21 cellular contexts compared by ENCODE assay signal in genomic region chr7:157974678-157975230, GRCh38.
DNase-seq lines count a peak whose midpoint lies in the region; ATAC-seq, FAIRE-seq and TF ChIP-seq lines count a peak whose summit lies in the region.
"Had no signal": no experiment of that assay in that cellular context is flagged by ENCODE, and none has a peak within 500 bp of the region (broad histone marks: within the 10 kb centered on the region; RNA-seq: fewer than 3 reads in every experiment).

No MANE protein-coding gene starts in this region.

- no peak for TF ChIP-seq POLR2A in uterus (IDR thresholded peaks at IDR 0.05)

- TF ChIP-seq CTCF in kidney (IDR thresholded peaks at IDR 0.05; ENCODE audit: borderline replicate concordance, extremely low read depth, insufficient read depth) (no peak), osteoblast (IDR thresholded peaks at IDR 0.05; ENCODE audit: extremely low read depth, low read depth, low read length) (no peak), uterus (IDR thresholded peaks at IDR 0.05) (no peak)

- no peak for FAIRE-seq in kidney (lab: Jason Lieb, UNC)
- FAIRE-seq: A549, GM12892, GM18507, H54, HTR-8/SVneo had no signal

- intact Hi-C loops in kidney (cut with DNase I): no loop called here
- intact Hi-C loops in uterus (cut with DNase I; ENCODE audit: low total_unique reads): no loop called here

- H3K4me1 ChIP-seq in kidney (ENCODE audit: control insufficient read depth in 1 of 2, insufficient read depth in 1 of 2, low read depth in 1 of 2, low read length in 2 of 2) (no peaks in the 10 kb centered on the region), osteoblast (ENCODE audit: insufficient read depth, low read length) (no peaks in the 10 kb centered on the region), uterus (no peaks in the 10 kb centered on the region)
- H3K4me1 ChIP-seq: A549 had no signal

- no peak overlapping the region for H3K4me3 ChIP-seq in kidney (ENCODE audit: low read length in 2 of 2)
- no peak overlapping the region for H3K4me3 ChIP-seq in osteoblast (ENCODE audit: insufficient read depth, low read length)
- H3K4me3 ChIP-seq in uterus: no peak overlapping the region
- H3K4me3 ChIP-seq: A549, GM23338 had no signal

- H3K9ac ChIP-seq in kidney (ENCODE audit: low read length in 2 of 2): no peak overlapping the region

- ATAC-seq in HG03378 (IDR thresholded peaks at IDR 0.05; ENCODE audit: unreplicated experiment): no peak
- ATAC-seq: A549, GM23338 had no signal

- no peaks in the 10 kb centered on the region for H4K20me1 ChIP-seq in osteoblast (ENCODE audit: insufficient read depth, low read length)

- H3K27me3 ChIP-seq in osteoblast (ENCODE audit: insufficient read depth, low read length): no peaks in the 10 kb centered on the region
- no peaks in the 10 kb centered on the region for H3K27me3 ChIP-seq in uterus

- H3K36me3 ChIP-seq in kidney (ENCODE audit: control insufficient read depth in 1 of 2, insufficient read depth in 2 of 2, low read length in 2 of 2): no peaks in the 10 kb centered on the region
- no peaks in the 10 kb centered on the region for H3K36me3 ChIP-seq in osteoblast (ENCODE audit: insufficient read depth, low read length)
- H3K36me3 ChIP-seq in uterus: no peaks in the 10 kb centered on the region

- no peak overlapping the region for H2AFZ ChIP-seq in osteoblast (ENCODE audit: low read length)
- H2AFZ ChIP-seq: GM23338 had no signal

- H3K27ac ChIP-seq in kidney (ENCODE audit: low read depth in 2 of 2, low read length in 2 of 2) (no peak overlapping the region), osteoblast (ENCODE audit: low read depth, low read length) (no peak overlapping the region), uterus (no peak overlapping the region)
- H3K27ac ChIP-seq: 22Rv1, A549, C4-2B had no signal

- DNase-seq in activated effector memory CD4-positive, alpha-beta T cell treated with anti-CD3 and anti-CD28 coated beads, Interleukin-2, amount 50 U/mL, for 16 hours: peak; percentile 22
- no peak for DNase-seq in activated effector memory CD4-positive, alpha-beta T cell treated with Interleukin-2 at 50 U/mL for 16 hours
- DNase-seq in kidney (peak; percentile 57), osteoblast (ENCODE audit: insufficient read length, low spot score, missing footprints) (peak; percentile 23), NCI-H2107 (lab: John Stamatoyannopoulos, UW) (no peak), uterus (no peak)
- DNase-seq: AML-193; CD4-positive, alpha-beta T cell; DMS153; DMS79; GDM1; IMR-90 had no signal

- H3K9me3 ChIP-seq in kidney (ENCODE audit: control insufficient read depth in 1 of 2, low read length in 2 of 2): peaks cover 0 to 11% of the 10 kb centered on the region in 2 donors
- peaks cover 3% of the 10 kb centered on the region for H3K9me3 ChIP-seq in osteoblast (ENCODE audit: low read depth, low read length)
- no peaks in the 10 kb centered on the region for H3K9me3 ChIP-seq in uterus
- H3K9me3 ChIP-seq: A549 had no signal

- no peaks in the 10 kb centered on the region for H3K79me2 ChIP-seq in osteoblast (ENCODE audit: insufficient read depth, low read length)

- H3K4me2 ChIP-seq in osteoblast (ENCODE audit: insufficient read depth, low read length): no peak overlapping the region
- H3K4me2 ChIP-seq: A549, GM23338 had no signal

Comparison
In these comparisons a context has a peak if more than half of its experiments do, and no peak if none do; other contexts are left out.
1. DNase-seq: peak in activated effector memory CD4-positive, alpha-beta T cell treated with anti-CD3 and anti-CD28 coated beads, Interleukin-2, amount 50 U/mL, for 16 hours (single experiment), kidney (single experiment) and osteoblast (single experiment); none in activated effector memory CD4-positive, alpha-beta T cell treated with Interleukin-2 at 50 U/mL for 16 hours (single experiment), NCI-H2107 (single experiment) and uterus (0 of 2).